In the genomic region with DNA sequence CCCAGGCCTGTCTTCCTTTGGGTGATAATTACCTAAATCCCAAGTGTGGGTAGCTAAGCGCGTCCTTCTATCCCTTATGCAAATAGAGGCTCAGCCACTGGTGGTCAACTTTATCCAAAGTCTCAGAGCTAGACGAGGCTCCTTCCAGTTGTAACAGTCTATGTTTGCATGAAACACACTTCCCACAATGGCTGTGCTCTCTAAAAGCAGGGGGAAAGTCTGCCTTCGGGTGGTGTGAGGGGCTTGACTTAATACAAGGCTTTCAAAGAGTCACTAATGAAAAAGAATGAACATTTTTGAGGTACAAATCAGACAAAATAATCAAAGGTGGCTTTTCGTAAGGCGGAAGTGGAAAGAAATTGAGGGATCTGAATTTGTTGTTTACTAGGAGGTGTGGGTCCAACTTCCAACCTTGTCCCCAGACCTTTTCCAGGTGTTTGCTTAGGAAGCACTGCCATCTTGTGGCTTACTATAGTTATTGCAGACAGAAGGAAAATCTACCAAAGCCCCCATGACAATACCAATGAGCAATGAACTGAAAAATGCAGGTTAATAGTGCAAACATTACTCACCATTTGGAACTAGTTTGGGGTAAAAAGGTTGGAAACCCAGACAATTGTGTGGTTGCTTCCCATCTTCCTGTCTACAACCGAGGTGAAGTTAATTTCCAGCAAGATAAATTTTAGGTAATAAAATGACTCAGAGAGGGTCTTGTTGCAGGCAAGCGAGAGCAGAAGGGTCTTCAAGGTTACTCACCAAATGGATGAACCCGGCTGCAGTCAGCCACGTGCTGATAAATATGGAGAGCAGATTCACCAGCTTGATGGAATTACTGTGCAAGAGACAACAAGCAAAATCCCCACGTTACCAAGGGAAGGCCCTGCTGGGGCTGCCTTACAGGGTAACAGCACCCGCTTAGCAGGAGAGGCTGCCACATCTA, we compare ENCODE assay signal across 9 cellular contexts.
DNase-seq lines count a peak whose midpoint lies in the region; ATAC-seq and TF ChIP-seq lines count a peak whose summit lies in the region.
"Had no signal": no experiment of that assay in that cellular context is flagged by ENCODE, and none has a peak within 500 bp of the region (broad histone marks: within the 10 kb centered on the region; RNA-seq: fewer than 3 reads in every experiment).

No MANE protein-coding gene starts in this region.

- H3K9me3 Mint-ChIP-seq in type B pancreatic cell: no peaks in the 10 kb centered on the region
- H3K9me3 Mint-ChIP-seq: CD8-positive, alpha-beta memory T cell had no signal

- peak; percentile 86 for ATAC-seq in HCT116
- ATAC-seq in HG03108 (IDR thresholded peaks at IDR 0.05; ENCODE audit: unreplicated experiment): no peak

- H3K4me1 Mint-ChIP-seq in type B pancreatic cell (ENCODE audit: unreplicated experiment): peaks cover 16% of the 10 kb centered on the region
- H3K4me1 Mint-ChIP-seq: CD8-positive, alpha-beta memory T cell had no signal

- no peaks in the 10 kb centered on the region for H3K9me2 ChIP-seq in HCT116 (ENCODE audit: insufficient read depth)

- TF ChIP-seq POLR2A in HCT116 (IDR thresholded peaks at IDR 0.05; ENCODE audit: borderline replicate concordance, extremely low read depth, insufficient read depth, insufficient read length): no peak

- CTCF ChIA-PET in HCT116 (lab: Charles Lee): no interaction called here

- H3K9me3 ChIP-seq in HCT116 (ENCODE audit: control insufficient read depth in 1 of 2, insufficient read depth in 1 of 2, low read depth in 1 of 2, low read length in 2 of 2): no peaks in the 10 kb centered on the region

- RAD21 ChIA-PET in HCT116 (lab: Charles Lee; ENCODE audit: low non-redundant PET in 1 of 2, low total read pairs in 2 of 2, uncharacterized antibody in 2 of 2, unreplicated experiment in 2 of 2): no interaction called here

- no peaks in the 10 kb centered on the region for H4K20me1 ChIP-seq in HCT116 (ENCODE audit: insufficient read depth)

- H3K4me2 ChIP-seq in HCT116 (ENCODE audit: low read length): no peak overlapping the region

- no peak overlapping the region for H3K9ac ChIP-seq in HCT116 (ENCODE audit: low read length)

- no peaks in the 10 kb centered on the region for H3K79me2 ChIP-seq in HCT116 (ENCODE audit: insufficient read depth, low read length)

- in situ Hi-C loops in T47D (cut with HindIII; ENCODE audit: low pct_unique_long_range_greater_than_20kb, low sequenced_read_pairs): no loop called here

- H2AFZ ChIP-seq in HCT116 (ENCODE audit: low read depth, low read length, poor library complexity, severe bottlenecking): peak overlapping the region; percentile 27

- H3K27ac Mint-ChIP-seq in type B pancreatic cell: no peak overlapping the region

- TF ChIP-seq CTCF in HCT116 (IDR thresholded peaks at IDR 0.05 in 2 of 3, conservative IDR thresholded peaks at IDR 0.05 in 1 of 3; ENCODE audit: borderline replicate concordance in 1 of 3, insufficient read depth in 1 of 3, low read depth in 2 of 3, low read length in 2 of 3) (peak; percentile 46 to 83 (median 72); a peak in 5 of 6 replicates), kidney epithelial cell (IDR thresholded peaks at IDR 0.05; ENCODE audit: insufficient read depth, low read length, poor library complexity, severe bottlenecking) (peak; percentile 68), type B pancreatic cell (conservative IDR thresholded peaks at IDR 0.05) (peak; percentile 96)

- H3K36me3 Mint-ChIP-seq in type B pancreatic cell: peaks cover 4% of the 10 kb centered on the region
- H3K36me3 Mint-ChIP-seq: CD8-positive, alpha-beta memory T cell had no signal

- H3K27me3 ChIP-seq in HCT116 (ENCODE audit: insufficient read depth, low read length): peaks cover 12% of the 10 kb centered on the region
- H3K27me3 ChIP-seq in kidney epithelial cell (ENCODE audit: control insufficient read depth, insufficient read depth, low read length): no peaks in the 10 kb centered on the region

- H3K36me3 ChIP-seq in HCT116 (ENCODE audit: control insufficient read depth in 1 of 2, insufficient read depth in 2 of 2, low read length in 2 of 2) (no peaks in the 10 kb centered on the region), kidney epithelial cell (ENCODE audit: control insufficient read depth, insufficient read depth, low read length) (no peaks in the 10 kb centered on the region)

- no TSS peak for BruUV-seq in HCT116 (replicated peaks; lab: Mats Ljungman, UMichigan)

- POLR2A ChIA-PET in HCT116 (lab: Charles Lee): no interaction called here

- peak; percentile 83 for TF ChIP-seq RAD21 in HCT116 (IDR thresholded peaks at IDR 0.05; ENCODE audit: low read depth)

- H3K27ac ChIP-seq in HCT116 (ENCODE audit: low read depth, low read length): no peak overlapping the region

- no peaks in the 10 kb centered on the region for H3K4me1 ChIP-seq in HCT116 (ENCODE audit: control insufficient read depth in 1 of 2, insufficient read depth in 2 of 2, low read length in 2 of 2)

- DNase-seq in NCI-H1417 (lab: John Stamatoyannopoulos, UW): peak; percentile 24 to 65 (median 33)
- no peak for DNase-seq in NCI-H1417 treated with DMSO at 0.1 percent for 48 hours (lab: John Stamatoyannopoulos, UW)
- DNase-seq in HCT116 (ENCODE audit: low read depth, low spot score): peak; percentile 16
- DNase-seq in NCI-H2227 treated with DMSO at 0.1 percent for 48 hours (lab: John Stamatoyannopoulos, UW): peak; percentile 45
- DNase-seq in T47D (ENCODE audit: low read depth in 1 of 2, low spot score in 1 of 2): peak; percentile 69 to 70
- peak; percentile 67 for DNase-seq in kidney epithelial cell (ENCODE audit: low read depth)
- no peak for DNase-seq in type B pancreatic cell (ENCODE audit: extremely low spot score, unreplicated experiment)

- H3K4me3 ChIP-seq in HCT116 (replicated peaks in 1 of 2; ENCODE audit: low read depth in 1 of 2, low read length in 2 of 2) (no peak overlapping the region), kidney epithelial cell (ENCODE audit: low read depth, low read length) (no peak overlapping the region)

- no peak overlapping the region for H3K4me3 Mint-ChIP-seq in type B pancreatic cell
- H3K4me3 Mint-ChIP-seq: CD8-positive, alpha-beta memory T cell had no signal

- intact Hi-C loops in HCT116 (cut with micrococcal nuclease): loop anchor here (5.0 kb wide), 1 partner anchor 1075 kb away; no protein-coding TSS in a partner anchor

- peaks cover 25% of the 10 kb centered on the region for H3K27me3 Mint-ChIP-seq in type B pancreatic cell

TF ChIP-seq in HCT116, 20 proteins besides CTCF, POLR2A, EP300 and RAD21 (continues in another document):
- TF ChIP-seq ZNF274 (IDR thresholded peaks at IDR 0.05; ENCODE audit: low read depth, low read length): no peak
- TF ChIP-seq FOSL1 (IDR thresholded peaks at IDR 0.05; ENCODE audit: low read depth): no peak
- no peak for TF ChIP-seq POLR2AphosphoS5 (IDR thresholded peaks at IDR 0.05; ENCODE audit: low read depth, low read length)
- TF ChIP-seq, protein P1, sequence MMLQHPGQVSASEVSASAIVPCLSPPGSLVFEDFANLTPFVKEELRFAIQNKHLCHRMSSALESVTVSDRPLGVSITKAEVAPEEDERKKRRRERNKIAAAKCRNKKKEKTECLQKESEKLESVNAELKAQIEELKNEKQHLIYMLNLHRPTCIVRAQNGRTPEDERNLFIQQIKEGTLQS (IDR thresholded peaks at IDR 0.05): no peak
- no peak for TF ChIP-seq ELF1 (IDR thresholded peaks at IDR 0.05; ENCODE audit: borderline replicate concordance, low read depth)
- TF ChIP-seq ZFX (IDR thresholded peaks at IDR 0.05): no peak
- TF ChIP-seq SP1 (IDR thresholded peaks at IDR 0.05; ENCODE audit: low read depth): no peak
- TF ChIP-seq, protein P2, sequence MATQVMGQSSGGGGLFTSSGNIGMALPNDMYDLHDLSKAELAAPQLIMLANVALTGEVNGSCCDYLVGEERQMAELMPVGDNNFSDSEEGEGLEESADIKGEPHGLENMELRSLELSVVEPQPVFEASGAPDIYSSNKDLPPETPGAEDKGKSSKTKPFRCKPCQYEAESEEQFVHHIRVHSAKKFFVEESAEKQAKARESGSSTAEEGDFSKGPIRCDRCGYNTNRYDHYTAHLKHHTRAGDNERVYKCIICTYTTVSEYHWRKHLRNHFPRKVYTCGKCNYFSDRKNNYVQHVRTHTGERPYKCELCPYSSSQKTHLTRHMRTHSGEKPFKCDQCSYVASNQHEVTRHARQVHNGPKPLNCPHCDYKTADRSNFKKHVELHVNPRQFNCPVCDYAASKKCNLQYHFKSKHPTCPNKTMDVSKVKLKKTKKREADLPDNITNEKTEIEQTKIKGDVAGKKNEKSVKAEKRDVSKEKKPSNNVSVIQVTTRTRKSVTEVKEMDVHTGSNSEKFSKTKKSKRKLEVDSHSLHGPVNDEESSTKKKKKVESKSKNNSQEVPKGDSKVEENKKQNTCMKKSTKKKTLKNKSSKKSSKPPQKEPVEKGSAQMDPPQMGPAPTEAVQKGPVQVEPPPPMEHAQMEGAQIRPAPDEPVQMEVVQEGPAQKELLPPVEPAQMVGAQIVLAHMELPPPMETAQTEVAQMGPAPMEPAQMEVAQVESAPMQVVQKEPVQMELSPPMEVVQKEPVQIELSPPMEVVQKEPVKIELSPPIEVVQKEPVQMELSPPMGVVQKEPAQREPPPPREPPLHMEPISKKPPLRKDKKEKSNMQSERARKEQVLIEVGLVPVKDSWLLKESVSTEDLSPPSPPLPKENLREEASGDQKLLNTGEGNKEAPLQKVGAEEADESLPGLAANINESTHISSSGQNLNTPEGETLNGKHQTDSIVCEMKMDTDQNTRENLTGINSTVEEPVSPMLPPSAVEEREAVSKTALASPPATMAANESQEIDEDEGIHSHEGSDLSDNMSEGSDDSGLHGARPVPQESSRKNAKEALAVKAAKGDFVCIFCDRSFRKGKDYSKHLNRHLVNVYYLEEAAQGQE (IDR thresholded peaks at IDR 0.05; ENCODE audit: low read depth): no peak
- no peak for TF ChIP-seq YY1 (IDR thresholded peaks at IDR 0.05; ENCODE audit: extremely low read depth, insufficient replicate concordance, low read depth, low read length)
- TF ChIP-seq JUND (IDR thresholded peaks at IDR 0.05): no peak
- no peak for TF ChIP-seq EZH2phosphoT487 (IDR thresholded peaks at IDR 0.05; ENCODE audit: borderline replicate concordance)

Comparison
In these comparisons a context has a peak if more than half of its experiments do, and no peak if none do; other contexts are left out.
1. DNase-seq: peak in NCI-H1417 (3 of 3), HCT116 (single experiment), NCI-H2227 treated with DMSO at 0.1 percent for 48 hours (single experiment), T47D (2 of 2) and kidney epithelial cell (single experiment); none in NCI-H1417 treated with DMSO at 0.1 percent for 48 hours (single experiment) and type B pancreatic cell (single experiment).
2. Peak in every context shown above with its lines, with median percentiles within 50 percentile points of each other: CTCF ChIP-seq.